ENCODE assay signal across 8 cellular contexts in the genomic region with DNA sequence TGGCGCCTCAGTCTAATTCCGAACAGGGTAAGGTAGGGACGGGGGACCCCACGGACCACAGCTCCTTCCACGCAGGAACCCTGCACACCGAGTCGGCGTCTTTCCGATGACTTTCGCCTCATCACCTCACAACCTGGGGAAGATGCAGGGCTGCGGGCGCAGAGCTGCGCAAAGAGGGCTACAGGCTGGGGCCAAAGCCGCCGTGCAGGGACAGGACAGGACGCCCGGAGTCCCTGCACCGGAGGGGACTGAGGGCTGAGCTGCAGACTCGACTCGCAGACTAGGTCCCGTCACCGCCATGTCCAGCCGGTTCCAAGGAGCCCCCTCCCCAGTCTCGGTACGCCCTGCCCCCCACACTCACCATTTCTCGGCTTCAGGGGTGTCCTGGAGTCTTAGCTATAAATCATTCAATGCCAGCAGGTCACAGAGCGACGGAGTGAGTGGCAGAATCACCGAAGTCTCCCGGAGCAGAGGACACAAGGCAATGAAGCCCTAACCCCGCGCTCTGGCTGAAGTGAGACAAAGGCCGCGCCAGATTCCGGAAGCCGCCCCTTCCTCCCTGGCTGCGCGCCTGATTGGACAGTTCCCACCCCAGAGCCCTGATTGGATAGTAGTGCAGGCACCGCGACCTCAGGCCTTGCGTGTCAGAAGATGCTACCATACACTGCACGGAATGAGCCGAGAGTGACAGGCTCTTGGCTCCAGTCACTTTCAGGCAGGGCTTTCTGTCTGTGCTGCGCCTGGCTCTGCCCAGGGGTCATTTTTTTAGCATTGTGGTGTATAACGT. TPM values are rescaled to one million over a fixed set of nuclear protein-coding genes. Genes with fewer than 3 reads are reported as not detected.
DNase-seq lines count a peak whose midpoint lies in the region; ATAC-seq, FAIRE-seq and TF ChIP-seq lines count a peak whose summit lies in the region.
"Not testable (repeated sequence)": the region's sequence is repeated elsewhere in the genome, so short reads cannot be mapped to it uniquely, and the experiment has no call there.

ZNF519 (minus strand) TSS at position 522 of the 787 bp plus-strand sequence; CDS start at position 364, 158 bp downstream.

- H3K9ac ChIP-seq in astrocyte (ENCODE audit: low read length): peak within 1 kb of the TSS; percentile 84
- H3K9ac ChIP-seq in rectal smooth muscle tissue (ENCODE audit: low read length): not testable (repeated sequence)

- not testable (repeated sequence) for H3K27me3 Mint-ChIP-seq in T-helper 2 cell treated with Interferon-gamma antibody and Interleukin-4, amounts not matched to agents 5 μg/mL and 100 μg/mL, for 36 hours (ENCODE audit: low read depth); astrocyte (ENCODE audit: low read depth, unreplicated experiment)

- not testable (repeated sequence) for H3K4me1 ChIP-seq in astrocyte (ENCODE audit: insufficient read depth, low read length); rectal smooth muscle tissue (ENCODE audit: control insufficient read depth, insufficient read depth, low read length); aorta (ENCODE audit: control insufficient read depth in 1 of 2, insufficient read depth in 2 of 2, low read length in 2 of 2)

- not testable (repeated sequence) for H3K9me3 Mint-ChIP-seq in T-helper 2 cell treated with Interferon-gamma antibody and Interleukin-4, amounts not matched to agents 5 μg/mL and 100 μg/mL, for 36 hours; astrocyte (ENCODE audit: unreplicated experiment)

- intact Hi-C loops in aorta (cut with DNase I): not testable (repeated sequence)

- peak within 1 kb of the TSS; percentile 81 for H2AFZ ChIP-seq in astrocyte (ENCODE audit: low read depth, low read length)

- not testable (repeated sequence) for H3K9me3 ChIP-seq in astrocyte (ENCODE audit: insufficient read depth, low read depth, low read length); aorta (ENCODE audit: control insufficient read depth, low read length)

- H4K20me1 ChIP-seq in astrocyte (ENCODE audit: insufficient read depth, low read length): not testable (repeated sequence)

- H3K4me1 Mint-ChIP-seq in T-helper 2 cell treated with Interferon-gamma antibody and Interleukin-4, amounts not matched to agents 5 μg/mL and 100 μg/mL, for 36 hours (ENCODE audit: low read depth): peaks cover 20% of the 10 kb centered on the region
- not testable (repeated sequence) for H3K4me1 Mint-ChIP-seq in astrocyte (ENCODE audit: low read depth, unreplicated experiment)

- H3K4me2 ChIP-seq in astrocyte (ENCODE audit: low read length): peak within 1 kb of the TSS; percentile 82

- H3K79me2 ChIP-seq in astrocyte (ENCODE audit: insufficient read depth, low read length): peaks cover 39% of the 10 kb centered on the region

- WGBS in aorta, 2 donors: 1% methylated on average over 37 to 41 of the region's 45 CpGs

- peak within 1 kb of the TSS; percentile 38 for H3K27ac ChIP-seq in astrocyte (ENCODE audit: low read depth, low read length)
- peak within 1 kb of the TSS; percentile 77 for H3K27ac ChIP-seq in rectal smooth muscle tissue (ENCODE audit: low read depth, low read length)
- peak within 1 kb of the TSS in 1 of 2 donors; percentile 21 for H3K27ac ChIP-seq in aorta (ENCODE audit: low read depth in 1 of 2, low read length in 2 of 2)

- H3K36me3 ChIP-seq in astrocyte (ENCODE audit: insufficient read depth, low read length); rectal smooth muscle tissue (ENCODE audit: control insufficient read depth, insufficient read depth, low read length); aorta (ENCODE audit: control insufficient read depth in 1 of 2, insufficient read depth in 2 of 2, low read length in 1 of 2): not testable (repeated sequence)

- not testable (repeated sequence) for H3K27me3 ChIP-seq in astrocyte (ENCODE audit: insufficient read depth, low read length); rectal smooth muscle tissue (ENCODE audit: control insufficient read depth, insufficient read depth, low read length); aorta (ENCODE audit: control insufficient read depth in 1 of 2, insufficient read depth in 2 of 2, low read length in 1 of 2)

- H3K4me3 Mint-ChIP-seq in T-helper 2 cell treated with Interferon-gamma antibody and Interleukin-4, amounts not matched to agents 5 μg/mL and 100 μg/mL, for 36 hours: peak within 1 kb of the TSS; percentile 92
- H3K4me3 Mint-ChIP-seq in astrocyte (ENCODE audit: unreplicated experiment): peak within 1 kb of the TSS; percentile 97

- not testable (repeated sequence) for H3K36me3 Mint-ChIP-seq in T-helper 2 cell treated with Interferon-gamma antibody and Interleukin-4, amounts not matched to agents 5 μg/mL and 100 μg/mL, for 36 hours (ENCODE audit: low read depth); astrocyte (ENCODE audit: low read depth, unreplicated experiment)

- ATAC-seq in GM18508 (IDR thresholded peaks at IDR 0.05; ENCODE audit: insufficient read depth, unreplicated experiment) (peak; percentile 100), HG02981 (IDR thresholded peaks at IDR 0.05; ENCODE audit: unreplicated experiment) (peak; percentile 100), aorta (ENCODE audit: low FRiP score) (peak; percentile 98)

- FAIRE-seq in astrocyte (lab: Jason Lieb, UNC): peak; percentile 67

- H3K4me3 ChIP-seq in astrocyte (ENCODE audit: insufficient read depth, low read depth, low read length) (peak within 1 kb of the TSS; percentile 83), rectal smooth muscle tissue (ENCODE audit: low read length) (peak within 1 kb of the TSS; percentile 82), aorta (ENCODE audit: low read length in 2 of 2) (peak within 1 kb of the TSS; percentile 38 to 46)

- peak within 1 kb of the TSS; percentile 89 for H3K27ac Mint-ChIP-seq in T-helper 2 cell treated with Interferon-gamma antibody and Interleukin-4, amounts not matched to agents 5 μg/mL and 100 μg/mL, for 36 hours
- H3K27ac Mint-ChIP-seq in astrocyte (ENCODE audit: unreplicated experiment): peak within 1 kb of the TSS; percentile 90

- TF ChIP-seq CTCF in astrocyte (IDR thresholded peaks at IDR 0.05; ENCODE audit: insufficient read depth, low read depth, low read length): not testable (repeated sequence)

- DNase-seq in NCI-H2029 (lab: John Stamatoyannopoulos, UW): peak; percentile 87
- DNase-seq in T-helper 2 cell treated with Interferon-gamma antibody and Interleukin-4, amounts not matched to agents 5 μg/mL and 100 μg/mL, for 36 hours (ENCODE audit: low spot score): peak; percentile 90
- peak; percentile 95 for DNase-seq in astrocyte (ENCODE audit: low read depth)
- DNase-seq in hepatic stellate cell (ENCODE audit: low spot score): peak; percentile 92
- DNase-seq in aorta: peak; percentile 93 to 96

RNA-seq across cellular contexts. Expression of gene ZNF519, which starts in this region (rescaled TPM):
- total RNA-seq in astrocyte (5.0 and 7.7 TPM in 2 replicates), aorta (1 to 10 TPM; 6.1 to 10.0 TPM)
- polyA plus RNA-seq in aorta: 1 to 10 TPM; 2.6 to 3.6 TPM
